In genomic region chr1:179954494-179955317, GRCh38 we compare ENCODE assay signal across 8 cellular contexts. TPM values are rescaled to one million over a fixed set of nuclear protein-coding genes. Genes with fewer than 3 reads are reported as not detected.
DNase-seq lines count a peak whose midpoint lies in the region; ATAC-seq and TF ChIP-seq lines count a peak whose summit lies in the region.

CEP350 (plus strand) TSS chr1:179954810; CDS start chr1:179986182, 31,372 bp downstream.

- H3K27me3 Mint-ChIP-seq in activated CD4-positive, alpha-beta T cell treated with anti-CD3 and anti-CD28 coated beads, Interleukin-2, amount 10 ng/mL, durations not matched to agents 7 days and 5 days: no peaks in the 10 kb centered on the region

- H3K36me3 ChIP-seq in BLaER1: peaks cover 5% of the 10 kb centered on the region; the same call in 1 of the 2 replicates

- no peaks in the 10 kb centered on the region for H3K27me3 ChIP-seq in BLaER1
- H3K27me3 ChIP-seq in layer of hippocampus (ENCODE audit: control insufficient read depth, insufficient read depth, low read length): no peaks in the 10 kb centered on the region

- H3K4me1 ChIP-seq in BLaER1: peaks cover 30% of the 10 kb centered on the region

- peaks cover 48% of the 10 kb centered on the region for H3K4me1 Mint-ChIP-seq in activated CD4-positive, alpha-beta T cell treated with anti-CD3 and anti-CD28 coated beads, Interleukin-2, amount 10 ng/mL, durations not matched to agents 7 days and 5 days

- peak within 1 kb of the TSS; percentile 82 for H3K4me3 Mint-ChIP-seq in activated CD4-positive, alpha-beta T cell treated with anti-CD3 and anti-CD28 coated beads, Interleukin-2, amount 10 ng/mL, durations not matched to agents 7 days and 5 days

- peak within 1 kb of the TSS; percentile 99 for H3K9ac ChIP-seq in BLaER1

- no peak for TF ChIP-seq CTCF in coronary artery (IDR thresholded peaks at IDR 0.05)

- H3K27ac ChIP-seq in BLaER1 (peak within 1 kb of the TSS; percentile 97), coronary artery (peak within 1 kb of the TSS; percentile 95 to 99), layer of hippocampus (ENCODE audit: low read depth, low read length) (peak within 1 kb of the TSS; percentile 90)

- peak within 1 kb of the TSS; percentile 81 for H3K4me2 ChIP-seq in BLaER1

- H3K4me3 ChIP-seq in BLaER1 (peak within 1 kb of the TSS; percentile 98), coronary artery (peak within 1 kb of the TSS; percentile 91)

- peaks cover 2% of the 10 kb centered on the region for H3K36me3 Mint-ChIP-seq in activated CD4-positive, alpha-beta T cell treated with anti-CD3 and anti-CD28 coated beads, Interleukin-2, amount 10 ng/mL, durations not matched to agents 7 days and 5 days (ENCODE audit: low read depth)

- H3K27ac Mint-ChIP-seq in activated CD4-positive, alpha-beta T cell treated with anti-CD3 and anti-CD28 coated beads, Interleukin-2, amount 10 ng/mL, durations not matched to agents 7 days and 5 days: peak within 1 kb of the TSS; percentile 98

- CTCF ChIA-PET in activated CD4-positive, alpha-beta T cell treated with anti-CD3 and anti-CD28 coated beads, Interleukin-2, amount 10 ng/mL, durations not matched to agents 7 days and 5 days (lab: Charles Lee): interaction anchor here (1.2 to 2.8 kb wide), 3 partner anchors 10 to 18 kb away, joined by 3 to 6 read pairs (median 3); no protein-coding TSS in a partner anchor

- H3K9me3 Mint-ChIP-seq in activated CD4-positive, alpha-beta T cell treated with anti-CD3 and anti-CD28 coated beads, Interleukin-2, amount 10 ng/mL, durations not matched to agents 7 days and 5 days: no peaks in the 10 kb centered on the region

- POLR2A ChIA-PET in activated CD4-positive, alpha-beta T cell treated with anti-CD3 and anti-CD28 coated beads, Interleukin-2, amount 10 ng/mL, durations not matched to agents 7 days and 5 days (lab: Charles Lee): interaction anchor here (0.6 to 0.9 kb wide), 2 partner anchors 72 to 144 kb away, joined by 3 read pairs; partner anchors contain the start of gene TOR1AIP1

- H3K9me3 ChIP-seq in BLaER1: no peaks in the 10 kb centered on the region

- ATAC-seq in GM19328 (IDR thresholded peaks at IDR 0.05; ENCODE audit: unreplicated experiment) (peak; percentile 84), HG03520 (IDR thresholded peaks at IDR 0.05; ENCODE audit: unreplicated experiment) (peak; percentile 86)

- peaks cover 49% of the 10 kb centered on the region for H4K20me1 ChIP-seq in BLaER1

- DNase-seq in NCI-H69 (lab: John Stamatoyannopoulos, UW) (peak; percentile 99), coronary artery (ENCODE audit: low spot score) (peak; percentile 98)
- DNase-seq in activated CD4-positive, alpha-beta T cell treated with anti-CD3 and anti-CD28 coated beads, Interleukin-2, amount 10 ng/mL, durations not matched to agents 7 days and 5 days: peak; percentile 99
- peak; percentile 95 to 97 for DNase-seq in stimulated activated CD4-positive, alpha-beta T cell treated with anti-CD3 and anti-CD28 coated beads, Interleukin-1b, Interleukin-23, amount 100 ng/mL, for 4 hours (ENCODE audit: low read depth in 2 of 2)

RNA-seq across cellular contexts. Expression of gene CEP350, which starts in this region (rescaled TPM):
- 10 to 100 TPM; 65.7 to 70.1 TPM for total RNA-seq in activated CD4-positive, alpha-beta T cell treated with anti-CD3 and anti-CD28 coated beads, Interleukin-2, amount 10 ng/mL, durations not matched to agents 7 days and 5 days

Comparison
In these comparisons a context has a peak if more than half of its experiments do, and no peak if none do; other contexts are left out.
1. Peak in every context shown above with its lines: DNase-seq, ATAC-seq, H3K4me3 ChIP-seq and H3K27ac ChIP-seq.